ENCODE assay signal across 1 cellular context in genomic region chr16:19210968-19211367, GRCh38.
TF ChIP-seq lines count a peak whose summit lies in the region.

No MANE protein-coding gene starts in this region.

TF ChIP-seq in SK-N-SH, 30 proteins besides CTCF, POLR2A, EP300 and RAD21 (continued from another document):
- TF ChIP-seq REST (IDR thresholded peaks at IDR 0.05; ENCODE audit: low read depth, low read length): no peak
